ENCODE assay signal across 9 cellular contexts in genomic region chr11:123406441-123407123, GRCh38. TPM values are rescaled to one million over a fixed set of nuclear protein-coding genes. Genes with fewer than 3 reads are reported as not detected.
DNase-seq lines count a peak whose midpoint lies in the region; ATAC-seq and TF ChIP-seq lines count a peak whose summit lies in the region.
"Had no signal": no experiment of that assay in that cellular context is flagged by ENCODE, and none has a peak within 500 bp of the region (broad histone marks: within the 10 kb centered on the region; RNA-seq: fewer than 3 reads in every experiment).

No MANE protein-coding gene starts in this region.

- H3F3A ChIP-seq in neural progenitor cell (ENCODE audit: low read depth): peaks cover 35% of the 10 kb centered on the region

- peak overlapping the region; percentile 49 for H3K4me2 ChIP-seq in neural progenitor cell

- H2AFZ ChIP-seq in neural progenitor cell (replicated peaks): no peak overlapping the region

- H3K9ac ChIP-seq in neural progenitor cell: no peak overlapping the region

- H3K9me3 ChIP-seq in cardiac muscle cell (ENCODE audit: low read depth) (no peaks in the 10 kb centered on the region), neural progenitor cell (ENCODE audit: low read depth) (no peaks in the 10 kb centered on the region), Caco-2 (no peaks in the 10 kb centered on the region)

- H3K27me3 ChIP-seq in cardiac muscle cell (no peaks in the 10 kb centered on the region), neural progenitor cell (peaks cover 53% of the 10 kb centered on the region), Caco-2 (replicated peaks; ENCODE audit: control insufficient read depth, insufficient read depth, low read length) (peaks cover 9% of the 10 kb centered on the region)

- H4K20me1 ChIP-seq in neural progenitor cell (ENCODE audit: low read depth): peaks cover 15% of the 10 kb centered on the region

- BruUV-seq in Caco-2 (replicated peaks; lab: Mats Ljungman, UMichigan): no TSS peak

- H3K36me3 ChIP-seq in cardiac muscle cell: no peaks in the 10 kb centered on the region
- no peaks in the 10 kb centered on the region for H3K36me3 ChIP-seq in neural progenitor cell
- H3K36me3 ChIP-seq in Caco-2 (ENCODE audit: control insufficient read depth, insufficient read depth, low read length): no peaks in the 10 kb centered on the region

- H3K27ac ChIP-seq in cardiac muscle cell (no peak overlapping the region), neural progenitor cell (no peak overlapping the region)

- H3K4me3 Mint-ChIP-seq in neural progenitor cell (no peak overlapping the region), Caco-2 (ENCODE audit: unreplicated experiment) (no peak overlapping the region)
- H3K4me3 Mint-ChIP-seq: effector memory CD8-positive, alpha-beta T cell had no signal

- POLR2A ChIA-PET in Caco-2 (lab: Charles Lee): no interaction called here

- no peaks in the 10 kb centered on the region for H3K9me3 Mint-ChIP-seq in neural progenitor cell
- H3K9me3 Mint-ChIP-seq in Caco-2 (ENCODE audit: unreplicated experiment): no peaks in the 10 kb centered on the region
- H3K9me3 Mint-ChIP-seq: effector memory CD8-positive, alpha-beta T cell had no signal

- in situ Hi-C loops in GM13976 (cut with MboI; ENCODE audit: low sequenced_read_pairs, unreplicated experiment): no loop called here

- H3K4me1 ChIP-seq in cardiac muscle cell (ENCODE audit: low read depth) (peaks cover 45% of the 10 kb centered on the region), neural progenitor cell (peaks cover 56% of the 10 kb centered on the region), Caco-2 (peaks cover 16% of the 10 kb centered on the region)

- intact Hi-C loops in left ventricle myocardium superior (cut with micrococcal nuclease) (no loop called here), Caco-2 (cut with micrococcal nuclease; ENCODE audit: unreplicated experiment) (loop anchor here (1.0 to 5.0 kb wide), 6 partner anchors 28 to 304 kb away; no protein-coding TSS in a partner anchor)

- H3K27ac Mint-ChIP-seq in neural progenitor cell (no peak overlapping the region), Caco-2 (ENCODE audit: unreplicated experiment) (no peak overlapping the region)
- H3K27ac Mint-ChIP-seq: effector memory CD8-positive, alpha-beta T cell had no signal

- CTCF ChIA-PET in Caco-2 (lab: Charles Lee): interaction anchor here (1.0 to 4.2 kb wide), 11 partner anchors 14 to 352 kb away, joined by 3 to 170 read pairs (median 5); partner anchors contain the start of gene GRAMD1B

- TF ChIP-seq CTCF in cardiac muscle cell (IDR thresholded peaks at IDR 0.05; ENCODE audit: low read depth, low read length) (no peak), neural progenitor cell (IDR thresholded peaks at IDR 0.05) (no peak), Caco-2 (IDR thresholded peaks at IDR 0.05; ENCODE audit: insufficient read depth in 1 of 2, low read depth in 1 of 2, low read length in 1 of 2, severe bottlenecking in 1 of 2, unreplicated experiment in 1 of 2) (no peak), GM13976 (IDR thresholded peaks at IDR 0.05; ENCODE audit: borderline replicate concordance, control extremely low read depth, extremely low read depth, insufficient read depth, missing control alignments) (no peak)

- H3K36me3 Mint-ChIP-seq in neural progenitor cell (no peaks in the 10 kb centered on the region), Caco-2 (ENCODE audit: insufficient read depth, unreplicated experiment) (no peaks in the 10 kb centered on the region)

- DNase-seq in cardiac muscle cell (ENCODE audit: low read depth in 1 of 2, low spot score in 1 of 2) (no peak), left ventricle myocardium superior (no peak), neural progenitor cell (ENCODE audit: low spot score) (no peak), Caco-2 (no peak), GM13976 (ENCODE audit: low spot score) (no peak), HuH-7 (ENCODE audit: low spot score) (no peak)

- H3K4me1 Mint-ChIP-seq in neural progenitor cell: peaks cover 66% of the 10 kb centered on the region
- peaks cover 7% of the 10 kb centered on the region for H3K4me1 Mint-ChIP-seq in Caco-2 (ENCODE audit: low read depth, unreplicated experiment)

- ATAC-seq in left ventricle myocardium superior: no peak
- ATAC-seq in GM21717 (IDR thresholded peaks at IDR 0.05; ENCODE audit: unreplicated experiment): peak; percentile 65
- ATAC-seq in HG03439 (IDR thresholded peaks at IDR 0.05; ENCODE audit: unreplicated experiment): peak; percentile 62

- H3K4me3 ChIP-seq in cardiac muscle cell (peak overlapping the region; percentile 10), neural progenitor cell (no peak overlapping the region), Caco-2 (ENCODE audit: low read depth, low read length) (no peak overlapping the region)

- no peaks in the 10 kb centered on the region for H3K79me2 ChIP-seq in neural progenitor cell (ENCODE audit: low read depth)

- peaks cover 4% of the 10 kb centered on the region for H3K27me3 Mint-ChIP-seq in neural progenitor cell (ENCODE audit: insufficient read depth, low read depth)
- peaks cover 23% of the 10 kb centered on the region for H3K27me3 Mint-ChIP-seq in Caco-2 (ENCODE audit: insufficient read depth, unreplicated experiment)

RNA-seq across cellular contexts. Expression of gene GRAMD1B, which starts 23.5 kb away (rescaled TPM):
- total RNA-seq in cardiac muscle cell: 47.4 and 81.5 TPM in 2 replicates
- polyA plus RNA-seq in cardiac muscle cell: 15.5 and 25.5 TPM in 2 replicates
- 12.2 TPM for total RNA-seq in left ventricle myocardium superior
- total RNA-seq in neural progenitor cell (ENCODE audit: low replicate concordance): 12.6 and 32.6 TPM in 2 replicates
- total RNA-seq in Caco-2 (2022): 1.2 and 1.5 TPM in 2 replicates
